Comparison of ENCODE assay signal across 16 cellular contexts in the genomic region with DNA sequence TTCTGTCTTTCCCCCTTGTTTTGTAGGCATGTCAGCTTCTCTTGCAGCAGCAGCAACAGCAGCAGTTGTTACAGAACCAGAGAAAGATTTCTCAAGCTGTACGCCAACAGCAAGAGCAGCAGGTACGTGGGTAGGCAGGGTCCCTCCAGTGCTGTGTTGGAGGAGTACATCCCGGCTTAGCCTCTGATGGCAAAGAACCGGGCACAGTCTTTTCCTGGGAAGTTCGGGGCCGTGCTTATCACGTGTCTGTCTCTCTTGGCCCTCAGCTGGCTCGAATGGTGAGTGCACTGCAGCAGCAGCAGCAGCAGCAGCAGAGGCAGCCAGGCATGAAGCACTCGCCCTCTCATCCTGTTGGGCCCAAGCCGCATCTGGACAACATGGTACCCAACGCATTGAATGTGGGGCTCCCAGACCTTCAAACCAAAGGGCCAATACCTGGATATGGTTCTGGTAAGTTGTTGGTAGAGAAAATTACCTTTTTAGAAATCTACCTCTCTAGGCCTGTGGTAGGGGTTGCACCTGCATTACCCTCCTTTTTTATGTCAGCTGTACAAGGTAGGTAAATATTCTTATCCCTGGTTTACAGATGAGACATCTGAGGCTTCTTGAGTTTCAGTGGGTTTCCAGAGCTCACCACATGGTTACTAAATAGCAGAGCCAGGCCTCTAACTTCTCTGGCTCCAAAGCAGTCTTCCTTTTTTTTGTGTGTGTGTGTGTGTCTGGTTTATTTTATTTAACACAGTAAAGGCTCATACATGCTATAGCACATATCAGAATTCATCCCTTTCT. TPM values are rescaled to one million over a fixed set of nuclear protein-coding genes. Genes with fewer than 3 reads are reported as not detected.
DNase-seq lines count a peak whose midpoint lies in the region; ATAC-seq, FAIRE-seq and TF ChIP-seq lines count a peak whose summit lies in the region.
"Had no signal": no experiment of that assay in that cellular context is flagged by ENCODE, and none has a peak within 500 bp of the region (broad histone marks: within the 10 kb centered on the region; RNA-seq: fewer than 3 reads in every experiment).

No MANE protein-coding gene starts in this region.

- no peak overlapping the region for H3K4me3 ChIP-seq in HepG2 (replicated peaks in 1 of 3; ENCODE audit: insufficient read depth in 1 of 3, low read depth in 2 of 3, low read length in 3 of 3)
- H3K4me3 ChIP-seq in right lobe of liver = no peak overlapping the region
- no peak overlapping the region for H3K4me3 ChIP-seq in uterus
- H3K4me3 ChIP-seq: left ventricle myocardium inferior had no signal

- no peaks in the 10 kb centered on the region for H3K27me3 ChIP-seq in HepG2 (ENCODE audit: control insufficient read depth in 1 of 2, insufficient read depth in 2 of 2, low read length in 2 of 2)
- H3K27me3 ChIP-seq in right lobe of liver = no peaks in the 10 kb centered on the region
- H3K27me3 ChIP-seq in uterus = no peaks in the 10 kb centered on the region

- intact Hi-C loops in HepG2 (cut with micrococcal nuclease; ENCODE audit: unreplicated experiment) (no loop called here), right lobe of liver (cut with DNase I) (no loop called here), uterus (cut with DNase I; ENCODE audit: low total_unique reads) (no loop called here)

- in situ Hi-C loops in HepG2 (cut with HindIII; ENCODE audit: extremely low pct_ligation_motif_present, low pct_unique_long_range_greater_than_20kb) = no loop called here

- no peak overlapping the region for H3K27ac ChIP-seq in HepG2 (ENCODE audit: extremely low read length, insufficient read depth, low read length)
- no peak overlapping the region for H3K27ac ChIP-seq in right lobe of liver
- H3K27ac ChIP-seq in uterus = no peak overlapping the region
- H3K27ac ChIP-seq: left ventricle myocardium inferior had no signal

- H4K20me1 ChIP-seq in HepG2 (ENCODE audit: insufficient read depth, low read length) = no peaks in the 10 kb centered on the region

- TF ChIP-seq EP300 in HepG2 (IDR thresholded peaks at IDR 0.05; ENCODE audit: low read depth in 2 of 2, low read length in 2 of 2) (no peak), HepG2 (CRISPR knock-in tag; IDR thresholded peaks at IDR 0.05; ENCODE audit: borderline replicate concordance) (no peak)

- peak; percentile 37 for FAIRE-seq in HepG2 (lab: Jason Lieb, UNC)
- peak; percentile 40 for FAIRE-seq in urothelium cell line (lab: Jason Lieb, UNC)
- FAIRE-seq: H1 had no signal

- ATAC-seq in HepG2 (no peak), right lobe of liver (no peak), GM21737 (IDR thresholded peaks at IDR 0.05; ENCODE audit: unreplicated experiment) (peak; percentile 89), HG03460 (IDR thresholded peaks at IDR 0.05; ENCODE audit: unreplicated experiment) (peak; percentile 84), HG03469 (IDR thresholded peaks at IDR 0.05; ENCODE audit: unreplicated experiment) (no peak)
- ATAC-seq: naive thymus-derived CD4-positive, alpha-beta T cell had no signal

- no peaks in the 10 kb centered on the region for H3K9me3 ChIP-seq in HepG2 (ENCODE audit: low read length)
- H3K9me3 ChIP-seq in right lobe of liver = no peaks in the 10 kb centered on the region
- H3K9me3 ChIP-seq in uterus = no peaks in the 10 kb centered on the region
- H3K9me3 ChIP-seq: left ventricle myocardium inferior had no signal

- POLR2A ChIA-PET in HepG2 (lab: Yijun Ruan, JAX) = no interaction called here

- H2AFZ ChIP-seq in HepG2 (ENCODE audit: low read length) = no peak overlapping the region

- no peaks in the 10 kb centered on the region for H3K79me2 ChIP-seq in HepG2 (ENCODE audit: insufficient read depth, low read length)

- no TSS peak for BruUV-seq in HepG2 (replicated peaks; lab: Mats Ljungman, UMichigan)

- TF ChIP-seq CTCF in HepG2 (CRISPR knock-in tag; IDR thresholded peaks at IDR 0.05) (no peak), right lobe of liver (IDR thresholded peaks at IDR 0.05) (no peak), uterus (IDR thresholded peaks at IDR 0.05) (no peak)

- no peak for TF ChIP-seq RAD21 in HepG2 (CRISPR knock-in tag; IDR thresholded peaks at IDR 0.05)

- H3K4me1 ChIP-seq in HepG2 (ENCODE audit: insufficient read depth, low read length) = no peaks in the 10 kb centered on the region
- no peaks in the 10 kb centered on the region for H3K4me1 ChIP-seq in right lobe of liver
- no peaks in the 10 kb centered on the region for H3K4me1 ChIP-seq in uterus

- no peak for TF ChIP-seq POLR2A in HepG2 (IDR thresholded peaks at IDR 0.05; ENCODE audit: insufficient read depth in 1 of 2, low read depth in 2 of 2, low read length in 2 of 2)
- no peak for TF ChIP-seq POLR2A in right lobe of liver (IDR thresholded peaks at IDR 0.05)
- no peak for TF ChIP-seq POLR2A in uterus (IDR thresholded peaks at IDR 0.05)

- DNase-seq in HepG2 (ENCODE audit: low spot score) (no peak), right lobe of liver (no peak), urothelium cell line (ENCODE audit: low spot score) (no peak), uterus (no peak)
- no peak for DNase-seq in NK-92 treated with Interleukin-12 subunit alpha and Interleukin-12 subunit beta, amount 100 ng/mL, for 24 hours (lab: John Stamatoyannopoulos, UW)
- DNase-seq: activated CD8-positive, alpha-beta memory T cell treated with anti-CD3 and anti-CD28 coated beads for 24 hours; left ventricle myocardium inferior; naive thymus-derived CD4-positive, alpha-beta T cell; NCI-H1694 treated with DMSO at 0.1 percent for 48 hours; NCI-H69; stimulated activated CD4-positive, alpha-beta T cell treated with anti-CD3 and anti-CD28 coated beads, Interleukin-2, amount 100 ng/mL, for 48 hours; stimulated activated naive CD4-positive, alpha-beta T cell had no signal

- H3K9ac ChIP-seq in HepG2 (ENCODE audit: insufficient read depth, low read depth, low read length) = no peak overlapping the region

- CTCF ChIA-PET in HepG2 (lab: Yijun Ruan, JAX; ENCODE audit: low intra/inter-chr PET ratio, low total read pairs) = no interaction called here

- 87% methylated on average over 3 of the region's 11 CpGs for WGBS in HepG2 (ENCODE audit: low lambda C conversion rate)
- 83% methylated on average over 3 of the region's 11 CpGs for WGBS in right lobe of liver (ENCODE audit: insufficient coverage, low coverage, low lambda C conversion rate, missing lambda C conversion rate)

- H3K4me2 ChIP-seq in HepG2 (ENCODE audit: low read depth, low read length) = no peak overlapping the region

- H3K36me3 ChIP-seq in HepG2 (replicated peaks in 1 of 2; ENCODE audit: control insufficient read depth in 1 of 2, insufficient read depth in 2 of 2, low read length in 2 of 2) (peaks cover 13 to 39% of the 10 kb centered on the region in 2 experiments), right lobe of liver (peaks cover 0 to 55% (median 21%) of the 10 kb centered on the region in 4 donors), uterus (no peaks in the 10 kb centered on the region)

TF ChIP-seq in HepG2, 621 proteins besides CTCF, POLR2A, EP300 and RAD21:
- TF ChIP-seq ZNF83 (CRISPR knock-in tag; IDR thresholded peaks at IDR 0.05; ENCODE audit: borderline replicate concordance) = no peak

RNA-seq across cellular contexts. Expression of gene ADSL, which starts 45.2 kb away (rescaled TPM):
- 174 and 246 TPM in 2 replicates for total RNA-seq in HepG2 (2016; rRNA removed; fragmentation: Illumina TruSeq; extraction: Trizol)
- total RNA-seq in HepG2 (2016; cell fraction: cytosol; rRNA removed; fragmentation: Illumina TruSeq; extraction: Trizol; ENCODE audit: low read depth) = 48.4 and 50.9 TPM in 2 replicates
- 170 and 259 TPM in 2 replicates for total RNA-seq in HepG2 (2016; cell fraction: insoluble cytoplasmic fraction; rRNA removed; fragmentation: Illumina TruSeq; extraction: Trizol)
- 74.9 and 82.1 TPM in 2 replicates for total RNA-seq in HepG2 (2016; cell fraction: membrane; rRNA removed; fragmentation: Illumina TruSeq; extraction: Trizol)
- 104 TPM in 2 replicates for total RNA-seq in HepG2 (2016; cell fraction: nucleus; rRNA removed; fragmentation: Illumina TruSeq; extraction: Trizol)
- polyA plus RNA-seq in HepG2 (2011; rRNA removed) = 123 and 126 TPM in 2 replicates
- 146 and 165 TPM in 2 replicates for polyA plus RNA-seq in HepG2 (2011; cell fraction: cytosol; rRNA removed)
- 121 and 128 TPM in 2 replicates for polyA plus RNA-seq in HepG2 (2011; cell fraction: nucleus; rRNA removed)
- 85.3 and 95.9 TPM in 2 replicates for polyA plus RNA-seq in HepG2 (2012)
- 29.4 and 31.7 TPM in 2 replicates for polyA plus RNA-seq in HepG2 (2016; cell fraction: cytosol; fragmentation: Illumina TruSeq; extraction: Trizol; ENCODE audit: low read depth)
- 192 and 202 TPM in 2 replicates for polyA plus RNA-seq in HepG2 (2016; cell fraction: insoluble cytoplasmic fraction; fragmentation: Illumina TruSeq; extraction: Trizol; ENCODE audit: low read depth)
- 40.9 and 42.5 TPM in 2 replicates for polyA plus RNA-seq in HepG2 (2016; cell fraction: membrane; fragmentation: Illumina TruSeq; extraction: Trizol; ENCODE audit: low read depth)
- 112 and 125 TPM in 2 replicates for polyA plus RNA-seq in HepG2 (2016; cell fraction: nucleus; fragmentation: Illumina TruSeq; extraction: Trizol; ENCODE audit: insufficient read depth, low read depth)
- polyA minus RNA-seq in HepG2 (2011; rRNA and poly(A)+ RNA removed; ENCODE audit: low replicate concordance) = 148 and 183 TPM in 2 replicates
- polyA minus RNA-seq in HepG2 (2011; cell fraction: cytosol; rRNA and poly(A)+ RNA removed) = 49.9 and 55.2 TPM in 2 replicates
- polyA minus RNA-seq in HepG2 (2011; cell fraction: nucleus; rRNA and poly(A)+ RNA removed) = 79.3 and 97.1 TPM in 2 replicates
- total RNA-seq in right lobe of liver = 10 to 100 TPM; 15.1 to 47.6 (median 24.9) TPM
- 100 to 1,000 TPM in 2 of 4 donors, 10 to 100 TPM in 2; 28.5 to 151 (median 79.5) TPM for total RNA-seq in uterus

Comparison
In these comparisons a context has a peak if more than half of its experiments do, and no peak if none do; other contexts are left out.
1. ATAC-seq: peak in GM21737 (single experiment) and HG03460 (single experiment); none in HepG2 (single experiment), right lobe of liver (0 of 4) and HG03469 (single experiment).